In genomic region chr1:70353641-70354331, GRCh38 we compare ENCODE assay signal across 2 cellular contexts.
A peak's percentile ranks its signal among the peaks of the same experiment; 100 is the strongest.
TF ChIP-seq lines count a peak whose summit lies in the region.

No MANE protein-coding gene starts in this region.

TF ChIP-seq in SK-N-SH, 30 proteins besides CTCF, POLR2A, EP300 and RAD21 (continued from another document):
- no peak for TF ChIP-seq REST (IDR thresholded peaks at IDR 0.05; ENCODE audit: low read depth, low read length)
- 0 out of 2 replicates have a peak, but pooled peaks have one; percentile 19 for TF ChIP-seq SIN3A (IDR thresholded peaks at IDR 0.05; ENCODE audit: borderline replicate concordance, low read depth, low read length)
- TF ChIP-seq USF2 (IDR thresholded peaks at IDR 0.05; ENCODE audit: borderline replicate concordance, low read depth, low read length), result no peak
- TF ChIP-seq RFX5 (IDR thresholded peaks at IDR 0.05; ENCODE audit: low read length), result no peak
- TF ChIP-seq, protein P1, sequence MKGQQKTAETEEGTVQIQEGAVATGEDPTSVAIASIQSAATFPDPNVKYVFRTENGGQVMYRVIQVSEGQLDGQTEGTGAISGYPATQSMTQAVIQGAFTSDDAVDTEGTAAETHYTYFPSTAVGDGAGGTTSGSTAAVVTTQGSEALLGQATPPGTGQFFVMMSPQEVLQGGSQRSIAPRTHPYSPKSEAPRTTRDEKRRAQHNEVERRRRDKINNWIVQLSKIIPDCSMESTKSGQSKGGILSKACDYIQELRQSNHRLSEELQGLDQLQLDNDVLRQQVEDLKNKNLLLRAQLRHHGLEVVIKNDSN (IDR thresholded peaks at IDR 0.05; ENCODE audit: borderline replicate concordance, low read depth), result no peak

TF ChIP-seq in liver, 16 proteins besides CTCF, POLR2A, EP300 and RAD21 (continued from another document):
- TF ChIP-seq REST (IDR thresholded peaks at IDR 0.05), result no peak
